ENCODE assay signal across 29 cellular contexts in the genomic region with DNA sequence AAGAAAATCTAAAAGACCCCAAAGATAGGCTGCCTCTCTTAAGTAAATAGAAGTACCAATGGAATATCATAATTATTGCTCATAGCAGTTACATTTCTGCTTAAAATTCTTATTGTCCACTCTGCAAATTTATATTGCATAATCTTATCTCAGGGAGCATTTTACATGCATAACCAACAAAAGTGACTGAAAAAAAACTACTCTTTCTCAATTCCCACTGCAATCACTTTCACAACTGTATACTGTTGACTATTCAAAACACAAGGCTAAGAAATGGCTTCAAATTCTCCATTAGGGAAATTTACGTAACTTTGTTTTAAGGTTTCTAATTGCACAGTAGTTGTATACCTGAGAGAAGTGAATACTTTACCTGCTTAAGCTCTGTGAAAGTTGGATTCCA.
"Had no signal": no experiment of that assay in that cellular context is flagged by ENCODE, and none has a peak within 500 bp of the region (broad histone marks: within the 10 kb centered on the region; RNA-seq: fewer than 3 reads in every experiment).

No MANE protein-coding gene starts in this region.

- DNase-seq: colonic mucosa; effector CD8-positive, alpha-beta T cell; endodermal cell; gastrocnemius medialis; heart left ventricle; left cardiac atrium; left lung; mesenchymal stem cell; mucosa of descending colon; naive B cell; nucleus accumbens; ovary; posterior cingulate gyrus; psoas muscle; right cardiac atrium; spleen; stimulated activated CD4-positive, alpha-beta T cell treated with anti-CD3 and anti-CD28 coated beads, Interleukin-4, amount 100 ng/mL, for 4 hours; upper lobe of left lung; uterus had no signal

- H3K9me3 Mint-ChIP-seq: dendritic cell treated with granulocyte-macrophage colony-stimulating factor and Interleukin-4, amounts not matched to agents 40 ng/mL and 50 ng/mL, for 4 days; endodermal cell; mesothelial cell of epicardium; naive B cell; nephron; stimulated activated memory B cell treated with anti-CD40 and anti-IgM and Interleukin-4, amounts not matched to agents 10 μg/mL and 1 μg/mL and 100 μg/mL, for 72 hours; stimulated activated naive CD8-positive, alpha-beta T cell treated with anti-CD3 and anti-CD28 coated beads, Interleukin-15, Interleukin-2, amounts not matched to agents 100 ng/mL and 50 ng/mL, for 24 hours had no signal

- H3K4me3 Mint-ChIP-seq: dendritic cell treated with granulocyte-macrophage colony-stimulating factor and Interleukin-4, amounts not matched to agents 40 ng/mL and 50 ng/mL, for 4 days; endodermal cell; mesothelial cell of epicardium; naive B cell; nephron; stimulated activated memory B cell treated with anti-CD40 and anti-IgM and Interleukin-4, amounts not matched to agents 10 μg/mL and 1 μg/mL and 100 μg/mL, for 72 hours; stimulated activated naive CD8-positive, alpha-beta T cell treated with anti-CD3 and anti-CD28 coated beads, Interleukin-15, Interleukin-2, amounts not matched to agents 100 ng/mL and 50 ng/mL, for 24 hours had no signal

- H3K27me3 Mint-ChIP-seq: dendritic cell treated with granulocyte-macrophage colony-stimulating factor and Interleukin-4, amounts not matched to agents 40 ng/mL and 50 ng/mL, for 4 days; naive B cell; stimulated activated memory B cell treated with anti-CD40 and anti-IgM and Interleukin-4, amounts not matched to agents 10 μg/mL and 1 μg/mL and 100 μg/mL, for 72 hours; stimulated activated naive CD8-positive, alpha-beta T cell treated with anti-CD3 and anti-CD28 coated beads, Interleukin-15, Interleukin-2, amounts not matched to agents 100 ng/mL and 50 ng/mL, for 24 hours had no signal

- H3K27ac Mint-ChIP-seq: dendritic cell treated with granulocyte-macrophage colony-stimulating factor and Interleukin-4, amounts not matched to agents 40 ng/mL and 50 ng/mL, for 4 days; endodermal cell; mesothelial cell of epicardium; stimulated activated memory B cell treated with anti-CD40 and anti-IgM and Interleukin-4, amounts not matched to agents 10 μg/mL and 1 μg/mL and 100 μg/mL, for 72 hours; stimulated activated naive CD8-positive, alpha-beta T cell treated with anti-CD3 and anti-CD28 coated beads, Interleukin-15, Interleukin-2, amounts not matched to agents 100 ng/mL and 50 ng/mL, for 24 hours had no signal

- H3K4me3 ChIP-seq: colonic mucosa, gastrocnemius medialis, heart left ventricle, hepatocyte, left lung, mucosa of descending colon, ovary, psoas muscle, skin epidermis, spleen, thoracic aorta, tibial nerve, upper lobe of left lung, uterus had no signal

- ATAC-seq: esophagus mucosa; gastrocnemius medialis; heart left ventricle; left cardiac atrium; left lung; mucosa of descending colon; psoas muscle; right cardiac atrium; stimulated activated memory B cell treated with anti-CD40 and anti-IgM and Interleukin-4, amounts not matched to agents 10 μg/mL and 1 μg/mL and 100 μg/mL, for 72 hours had no signal

- H3K4me1 Mint-ChIP-seq: naive B cell; stimulated activated memory B cell treated with anti-CD40 and anti-IgM and Interleukin-4, amounts not matched to agents 10 μg/mL and 1 μg/mL and 100 μg/mL, for 72 hours had no signal
